19 cellular contexts compared by ENCODE assay signal in genomic region chr5:162488077-162488476, GRCh38.
"Had no signal": no experiment of that assay in that cellular context is flagged by ENCODE, and none has a peak within 500 bp of the region (broad histone marks: within the 10 kb centered on the region; RNA-seq: fewer than 3 reads in every experiment).

No MANE protein-coding gene starts in this region.

- H3K4me2 ChIP-seq: neural progenitor cell had no signal

- H3K36me3 ChIP-seq: adrenal gland, colonic mucosa, esophagus muscularis mucosa, neural progenitor cell, sigmoid colon, tibial artery, WERI-Rb-1 had no signal

- H3K4me1 ChIP-seq: adrenal gland, colonic mucosa, esophagus muscularis mucosa, neural progenitor cell, sigmoid colon had no signal

- H3K4me3 ChIP-seq: adrenal gland, colonic mucosa, esophagus muscularis mucosa, neural progenitor cell, sigmoid colon, tibial artery had no signal

- H3K27me3 ChIP-seq: adrenal gland, colonic mucosa, esophagus muscularis mucosa, neural progenitor cell, sigmoid colon, tibial artery had no signal

- H3K9me3 ChIP-seq: adrenal gland, colonic mucosa, esophagus muscularis mucosa, sigmoid colon, tibial artery had no signal

- DNase-seq: activated CD4-positive, alpha-beta memory T cell treated with anti-CD3 and anti-CD28 coated beads, Interleukin-2, amount 10 ng/mL, durations not matched to agents 7 days and 5 days; activated CD4-positive, alpha-beta T cell treated with anti-CD3 and anti-CD28 coated beads for 36 hours; activated effector memory CD4-positive, alpha-beta T cell treated with Interleukin-2 at 50 U/mL for 16 hours; activated T-cell treated with anti-CD3 and anti-CD28 coated beads, Interleukin-2, amount 50 U/mL, for 24 hours; adrenal gland; central memory CD4-positive, alpha-beta T cell; colonic mucosa; foreskin melanocyte; immature natural killer cell; naive B cell; sigmoid colon; stimulated activated CD4-positive, alpha-beta T cell treated with anti-CD3 and anti-CD28 coated beads, Interleukin-12 subunit alpha, Interleukin-12 subunit beta, amount 100 ng/mL, for 4 hours; stimulated activated CD4-positive, alpha-beta T cell treated with anti-CD3 and anti-CD28 coated beads, Interleukin-2, amount 100 ng/mL, for 24 hours; T-helper 17 cell; tibial artery; WERI-Rb-1 had no signal

- H3K27ac ChIP-seq: adrenal gland, colonic mucosa, esophagus muscularis mucosa, neural progenitor cell, sigmoid colon, tibial artery, WERI-Rb-1 had no signal

- H2AFZ ChIP-seq: neural progenitor cell had no signal

- ATAC-seq: activated CD4-positive, alpha-beta T cell treated with anti-CD3 and anti-CD28 coated beads for 36 hours; stimulated activated memory B cell treated with anti-CD40 and anti-IgM and Interleukin-4, amounts not matched to agents 10 μg/mL and 1 μg/mL and 100 μg/mL, for 72 hours; T-helper 17 cell had no signal

- H3K9ac ChIP-seq: neural progenitor cell had no signal
